Comparison of ENCODE assay signal across 1 cellular context in genomic region chr9:93346240-93347112, GRCh38.
A peak's percentile ranks its signal among the peaks of the same experiment; 100 is the strongest.
TF ChIP-seq lines count a peak whose summit lies in the region.

No MANE protein-coding gene starts in this region.

TF ChIP-seq in H1, 55 proteins besides CTCF, POLR2A, EP300 and RAD21 (continued from another document):
- TF ChIP-seq POLR2AphosphoS5 (IDR thresholded peaks at IDR 0.05; ENCODE audit: low read depth, low read length) (no peak), RBBP5 (IDR thresholded peaks at IDR 0.05; ENCODE audit: borderline replicate concordance, low read depth, low read length) (peak; percentile 87), HDAC6 (IDR thresholded peaks at IDR 0.05; ENCODE audit: low read depth, low read length) (no peak), NRF1 (IDR thresholded peaks at IDR 0.05; ENCODE audit: low read depth, low read length) (no peak), FOSL1 (IDR thresholded peaks at IDR 0.05; ENCODE audit: insufficient read depth, low read depth, low read length) (no peak), ATF3 (IDR thresholded peaks at IDR 0.05; ENCODE audit: insufficient read depth, low read depth, low read length) (no peak), PHF8 (conservative IDR thresholded peaks at IDR 0.05; ENCODE audit: low read depth, low read length) (no peak), E2F6 (IDR thresholded peaks at IDR 0.05) (peak; percentile 75), KDM5A (IDR thresholded peaks at IDR 0.05; ENCODE audit: low read length) (no peak), CBX8 (IDR thresholded peaks at IDR 0.05; ENCODE audit: borderline replicate concordance, low read depth, low read length) (no peak), CHD2 (IDR thresholded peaks at IDR 0.05; ENCODE audit: low read length) (no peak; the same call in 1 of the 2 replicates), TBP (IDR thresholded peaks at IDR 0.05; ENCODE audit: low read depth, low read length) (peak; percentile 22; the same call in 1 of the 2 replicates), SIRT6 (IDR thresholded peaks at IDR 0.05; ENCODE audit: low read length) (no peak), CHD1 (IDR thresholded peaks at IDR 0.05; ENCODE audit: low read depth, low read length) (no peak), CBX5 (IDR thresholded peaks at IDR 0.05; ENCODE audit: low read depth, low read length) (no peak), TAF1 (IDR thresholded peaks at IDR 0.05; ENCODE audit: low read depth, low read length) (0 out of 2 replicates have a peak, but pooled peaks have one; percentile 11), SIN3A (conservative IDR thresholded peaks at IDR 0.05 in 1 of 2, IDR thresholded peaks at IDR 0.05 in 1 of 2; ENCODE audit: low read depth in 1 of 2, low read length in 2 of 2) (no peak), GABPA (IDR thresholded peaks at IDR 0.05; ENCODE audit: borderline replicate concordance, insufficient read depth, low read length) (no peak), RFX5 (IDR thresholded peaks at IDR 0.05; ENCODE audit: borderline replicate concordance, low read depth, low read length) (no peak)
- TF ChIP-seq, protein P1, sequence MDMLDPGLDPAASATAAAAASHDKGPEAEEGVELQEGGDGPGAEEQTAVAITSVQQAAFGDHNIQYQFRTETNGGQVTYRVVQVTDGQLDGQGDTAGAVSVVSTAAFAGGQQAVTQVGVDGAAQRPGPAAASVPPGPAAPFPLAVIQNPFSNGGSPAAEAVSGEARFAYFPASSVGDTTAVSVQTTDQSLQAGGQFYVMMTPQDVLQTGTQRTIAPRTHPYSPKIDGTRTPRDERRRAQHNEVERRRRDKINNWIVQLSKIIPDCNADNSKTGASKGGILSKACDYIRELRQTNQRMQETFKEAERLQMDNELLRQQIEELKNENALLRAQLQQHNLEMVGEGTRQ (IDR thresholded peaks at IDR 0.05; ENCODE audit: low read length): no peak
